Comparison of ENCODE assay signal across 15 cellular contexts in the genomic region with DNA sequence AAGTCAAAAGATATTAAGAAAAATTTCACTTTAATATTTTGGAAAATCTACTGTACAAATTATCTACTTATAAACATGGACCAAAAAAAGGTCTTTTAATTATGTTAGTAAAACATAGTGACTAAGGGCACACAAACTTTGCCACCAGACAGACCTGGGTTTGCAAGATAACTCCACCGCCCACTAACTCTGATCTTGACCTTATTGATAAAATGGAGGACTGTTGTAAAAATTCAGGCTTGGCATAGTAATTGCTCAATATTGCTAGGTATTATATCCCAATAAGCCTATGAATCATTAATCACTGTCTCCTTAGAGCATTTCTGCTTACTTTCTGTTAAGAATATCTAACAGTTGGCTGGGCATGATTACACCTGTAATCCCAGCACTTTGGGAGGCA.
"Had no signal": no experiment of that assay in that cellular context is flagged by ENCODE, and none has a peak within 500 bp of the region (broad histone marks: within the 10 kb centered on the region; RNA-seq: fewer than 3 reads in every experiment).

No MANE protein-coding gene starts in this region.

- ATAC-seq: activated T-cell treated with anti-CD3 and anti-CD28 coated beads, Interleukin-2, amount 50 U/mL, for 72 hours; body of pancreas; gastroesophageal sphincter; left cardiac atrium; lower lobe of right lung; stimulated activated naive B cell treated with anti-CD40 and anti-IgM and Interleukin-4, amounts not matched to agents 10 μg/mL and 1 μg/mL and 100 μg/mL, for 72 hours had no signal

- H3K4me3 Mint-ChIP-seq: activated CD4-positive, alpha-beta T cell treated with anti-CD3 and anti-CD28 coated beads, Interleukin-2, amount 10 ng/mL, durations not matched to agents 7 days and 5 days; central memory CD8-positive, alpha-beta T cell; stimulated activated naive B cell treated with anti-CD40 and anti-IgM and Interleukin-4, amounts not matched to agents 10 μg/mL and 1 μg/mL and 100 μg/mL, for 72 hours had no signal

- DNase-seq: activated CD4-positive, alpha-beta T cell treated with anti-CD3 and anti-CD28 coated beads, Interleukin-2, amount 10 ng/mL, durations not matched to agents 7 days and 5 days; activated CD8-positive, alpha-beta memory T cell treated with anti-CD3 and anti-CD28 coated beads, Interleukin-2, amount 50 U/mL, for 48 hours; activated gamma-delta T cell treated with Interleukin-2 at 50 U/mL for 16 hours; activated naive CD8-positive, alpha-beta T cell treated with anti-CD3 and anti-CD28 coated beads for 36 hours; activated T-cell treated with anti-CD3 and anti-CD28 coated beads, Interleukin-2, amount 50 U/mL, for 72 hours; amygdala; body of pancreas; cortex of kidney; effector memory CD4-positive, alpha-beta T cell; left cardiac atrium; lower lobe of right lung; stimulated activated naive B cell treated with anti-CD40 and anti-IgM and Interleukin-4, amounts not matched to agents 10 μg/mL and 1 μg/mL and 100 μg/mL, for 72 hours; transverse colon had no signal

- H3K9me3 Mint-ChIP-seq: activated naive CD8-positive, alpha-beta T cell treated with anti-CD3 and anti-CD28 coated beads for 36 hours; activated T-cell treated with anti-CD3 and anti-CD28 coated beads, Interleukin-2, amount 50 U/mL, for 72 hours; central memory CD8-positive, alpha-beta T cell; stimulated activated naive B cell treated with anti-CD40 and anti-IgM and Interleukin-4, amounts not matched to agents 10 μg/mL and 1 μg/mL and 100 μg/mL, for 72 hours had no signal

- H3K27me3 Mint-ChIP-seq: activated CD4-positive, alpha-beta T cell treated with anti-CD3 and anti-CD28 coated beads, Interleukin-2, amount 10 ng/mL, durations not matched to agents 7 days and 5 days; activated naive CD8-positive, alpha-beta T cell treated with anti-CD3 and anti-CD28 coated beads for 36 hours; central memory CD8-positive, alpha-beta T cell; stimulated activated naive B cell treated with anti-CD40 and anti-IgM and Interleukin-4, amounts not matched to agents 10 μg/mL and 1 μg/mL and 100 μg/mL, for 72 hours had no signal

- H3K27ac Mint-ChIP-seq: activated CD4-positive, alpha-beta T cell treated with anti-CD3 and anti-CD28 coated beads, Interleukin-2, amount 10 ng/mL, durations not matched to agents 7 days and 5 days; activated naive CD8-positive, alpha-beta T cell treated with anti-CD3 and anti-CD28 coated beads for 36 hours; activated T-cell treated with anti-CD3 and anti-CD28 coated beads, Interleukin-2, amount 50 U/mL, for 72 hours; stimulated activated naive B cell treated with anti-CD40 and anti-IgM and Interleukin-4, amounts not matched to agents 10 μg/mL and 1 μg/mL and 100 μg/mL, for 72 hours had no signal
